In the genomic region with DNA sequence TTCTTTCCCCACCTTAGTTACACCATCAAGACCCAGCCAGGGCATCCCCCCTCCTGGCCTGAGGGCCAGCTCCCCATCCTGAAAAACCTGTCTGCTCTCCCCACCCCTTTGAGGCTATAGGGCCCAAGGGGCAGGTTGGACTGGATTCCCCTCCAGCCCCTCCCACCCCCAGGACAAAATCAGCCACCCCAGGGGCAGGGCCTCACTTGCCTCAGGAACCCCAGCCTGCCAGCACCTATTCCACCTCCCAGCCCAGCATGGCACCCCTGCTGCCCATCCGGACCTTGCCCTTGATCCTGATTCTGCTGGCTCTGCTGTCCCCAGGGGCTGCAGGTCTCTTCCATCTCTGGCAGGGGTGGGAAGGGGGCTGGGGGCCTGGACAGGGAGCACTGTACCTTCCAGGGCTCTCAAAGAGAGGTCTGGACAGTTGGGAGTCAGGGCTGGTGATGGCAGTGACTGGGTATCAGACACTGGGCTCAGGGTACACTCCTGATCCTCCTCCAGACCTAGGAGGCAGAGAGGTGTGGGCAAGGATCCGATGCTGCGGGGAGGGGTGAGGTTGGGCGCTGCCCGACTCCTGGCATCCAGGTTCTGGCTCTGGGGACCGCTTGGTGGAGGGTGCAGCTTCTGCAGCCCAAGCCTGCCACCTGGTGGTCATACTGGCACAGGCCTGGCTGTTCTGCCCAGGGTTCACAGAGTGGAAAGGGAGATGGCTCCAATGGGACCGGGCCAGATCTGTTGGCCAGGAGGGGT, we compare ENCODE assay signal across 8 cellular contexts. TPM values are rescaled to one million over a fixed set of nuclear protein-coding genes. Genes with fewer than 3 reads are reported as not detected.
DNase-seq lines count a peak whose midpoint lies in the region; ATAC-seq and TF ChIP-seq lines count a peak whose summit lies in the region.

UPK2 (plus strand) TSS at position 205 of the 753 bp plus-strand sequence; CDS start at position 258, 53 bp downstream.

- no peaks in the 10 kb centered on the region for H3K4me1 ChIP-seq in ascending aorta

- no peak for ATAC-seq in HG03025 (IDR thresholded peaks at IDR 0.05; ENCODE audit: low FRiP score, unreplicated experiment)

- intact Hi-C loops in ascending aorta (cut with DNase I): loop anchor here (1.0 kb wide), 4 partner anchors 27 to 297 kb away; no protein-coding TSS in a partner anchor

- H3K4me3 ChIP-seq in H7 (ENCODE audit: insufficient read depth, low read depth, low read length) (no peak within 1 kb of the TSS), ascending aorta (no peak within 1 kb of the TSS), skeletal muscle cell (ENCODE audit: low read depth, low read length) (no peak within 1 kb of the TSS)

- no peaks in the 10 kb centered on the region for H3K36me3 ChIP-seq in H7 (replicated peaks; ENCODE audit: control insufficient read depth, insufficient read depth, low read length)
- H3K36me3 ChIP-seq in ascending aorta: no peaks in the 10 kb centered on the region

- no peaks in the 10 kb centered on the region for H3K9me3 ChIP-seq in ascending aorta

- no peak within 1 kb of the TSS for H3K27ac ChIP-seq in ascending aorta

- peaks cover 4% of the 10 kb centered on the region; the same call in 1 of the 2 replicates for H3K27me3 ChIP-seq in H7 (ENCODE audit: control insufficient read depth, insufficient read depth, low read length)
- no peaks in the 10 kb centered on the region for H3K27me3 ChIP-seq in ascending aorta

- peak; percentile 91 to 98 (median 91) for TF ChIP-seq CTCF in ascending aorta (IDR thresholded peaks at IDR 0.05)

- DNase-seq in DMS 273 treated with DMSO at 0.1 percent for 48 hours (lab: John Stamatoyannopoulos, UW) (peak; percentile 6), H7 (peak; percentile 97), NCI-H1930 (lab: John Stamatoyannopoulos, UW) (peak; percentile 34 to 65), T1000 (lab: John Stamatoyannopoulos, UW) (peak; percentile 69), ascending aorta (ENCODE audit: low spot score in 2 of 2) (peak; percentile 49 to 93), hepatic stellate cell (ENCODE audit: low spot score) (peak; percentile 95), skeletal muscle cell (ENCODE audit: low read depth) (peak; percentile 17)

RNA-seq across cellular contexts. Expression of gene UPK2, which starts in this region (rescaled TPM):
- total RNA-seq in H7 (2014; rRNA removed; shearing (Covaris generic)): 0.21 TPM in 1 of 2 replicates, not detected in the other
- not detected for total RNA-seq in ascending aorta

Comparison
In these comparisons a context has a peak if more than half of its experiments do, and no peak if none do; other contexts are left out.
1. Peak in DNase-seq in H7; RNA of the gene not detected or under 1 TPM.
2. Peak in DNase-seq in ascending aorta; RNA of the gene not detected or under 1 TPM.
3. DNase-seq: peak in every context shown above with its lines; median percentile 97 in H7; 95 in hepatic stellate cell; 71 in ascending aorta; 69 in T1000; 50 in NCI-H1930; 17 in skeletal muscle cell; 6 in DMS 273 treated with DMSO at 0.1 percent for 48 hours.